Comparison of ENCODE assay signal across 16 cellular contexts in the genomic region with DNA sequence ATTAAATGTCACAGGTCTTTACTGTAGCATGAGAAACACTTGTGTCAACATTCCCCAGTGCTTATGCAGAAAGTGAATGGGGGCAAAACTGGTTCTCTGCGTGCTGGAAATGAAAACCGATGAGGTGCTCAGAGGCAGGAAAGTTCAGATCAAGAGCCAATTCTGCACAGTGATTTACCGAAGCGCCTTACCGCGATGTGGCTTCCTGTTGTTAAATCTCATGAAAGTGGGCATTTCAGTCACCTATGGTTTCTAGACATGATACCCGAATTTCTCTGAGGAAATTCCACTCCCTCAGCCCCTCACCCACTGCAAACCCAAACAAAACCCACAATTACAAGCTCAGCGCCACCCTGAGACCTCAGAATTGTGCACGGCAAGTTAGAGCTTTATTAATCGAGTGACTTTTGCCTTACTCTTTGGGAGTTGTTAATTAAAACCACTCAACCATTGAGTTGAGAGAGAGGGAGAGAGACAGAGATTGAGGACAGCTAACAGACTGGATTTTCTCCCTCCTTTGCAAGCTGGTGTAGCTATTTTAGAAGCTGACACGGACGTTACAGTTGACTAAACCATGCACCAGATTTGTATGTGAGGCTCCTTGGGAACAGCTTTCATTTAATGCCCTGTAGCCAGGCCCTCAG.
A peak's percentile ranks its signal among the peaks of the same experiment; 100 is the strongest.
DNase-seq lines count a peak whose midpoint lies in the region; ATAC-seq and TF ChIP-seq lines count a peak whose summit lies in the region.
"Had no signal": no experiment of that assay in that cellular context is flagged by ENCODE, and none has a peak within 500 bp of the region (broad histone marks: within the 10 kb centered on the region; RNA-seq: fewer than 3 reads in every experiment).

No MANE protein-coding gene starts in this region.

- H3K9ac ChIP-seq in mammary epithelial cell (ENCODE audit: insufficient read depth, low read length), result no peak overlapping the region

- H3K4me3 ChIP-seq in mammary epithelial cell (replicated peaks in 1 of 3; ENCODE audit: insufficient read depth in 1 of 3, low read depth in 2 of 3, low read length in 3 of 3), result no peak overlapping the region
- H3K4me3 ChIP-seq: breast epithelium had no signal

- no peaks in the 10 kb centered on the region for H3K79me2 ChIP-seq in mammary epithelial cell (ENCODE audit: insufficient read depth, low read length)

- H3K4me1 Mint-ChIP-seq in MCF 10A (ENCODE audit: insufficient read depth, unreplicated experiment), result peaks cover 36% of the 10 kb centered on the region
- H3K4me1 Mint-ChIP-seq in activated CD8-positive, alpha-beta T cell treated with anti-CD3 and anti-CD28 coated beads for 36 hours (ENCODE audit: low read depth), result peaks cover 11% of the 10 kb centered on the region

- H3K36me3 ChIP-seq in mammary epithelial cell (ENCODE audit: insufficient read depth, low read length), result no peaks in the 10 kb centered on the region
- H3K36me3 ChIP-seq: breast epithelium had no signal

- H3K4me3 Mint-ChIP-seq in MCF 10A (ENCODE audit: unreplicated experiment), result no peak overlapping the region
- H3K4me3 Mint-ChIP-seq in activated CD8-positive, alpha-beta T cell treated with anti-CD3 and anti-CD28 coated beads for 36 hours, result no peak overlapping the region

- H3K27ac ChIP-seq in mammary epithelial cell (ENCODE audit: insufficient read depth, low read depth, low read length), result no peak overlapping the region
- H3K27ac ChIP-seq: breast epithelium, RWPE1 had no signal

- WGBS in mammary epithelial cell (ENCODE audit: low coverage, missing lambda C conversion rate), result 94% methylated on average over 12 of the region's 12 CpGs

- CTCF ChIA-PET in MCF 10A (lab: Yijun Ruan, JAX) (interaction anchor here (0.6 to 2.2 kb wide), 10 partner anchors 8 to 1598 kb away, joined by 3 to 14 read pairs (median 4); no protein-coding TSS in a partner anchor), mammary epithelial cell (lab: Charles Lee; ENCODE audit: low non-redundant PET) (no interaction called here)
- CTCF ChIA-PET in activated CD8-positive, alpha-beta T cell treated with anti-CD3 and anti-CD28 coated beads for 36 hours (lab: Charles Lee), result interaction anchor here (0.8 to 2.2 kb wide), 8 partner anchors 10 to 169 kb away, joined by 3 to 11 read pairs (median 3); no protein-coding TSS in a partner anchor

- H2AFZ ChIP-seq in mammary epithelial cell (ENCODE audit: low read depth, low read length), result no peak overlapping the region

- no peaks in the 10 kb centered on the region for H3K9me3 ChIP-seq in mammary epithelial cell (replicated peaks; ENCODE audit: insufficient read depth, low read length)
- H3K9me3 ChIP-seq: breast epithelium had no signal

- dilution Hi-C loops in mammary epithelial cell (cut with HindIII; ENCODE audit: low sequenced_read_pairs), result no loop called here

- no peaks in the 10 kb centered on the region for H4K20me1 ChIP-seq in mammary epithelial cell (ENCODE audit: insufficient read depth, low read length)

- peak overlapping the region; percentile 61 for H3K27ac Mint-ChIP-seq in MCF 10A (ENCODE audit: low read depth, unreplicated experiment)
- no peak overlapping the region for H3K27ac Mint-ChIP-seq in activated CD8-positive, alpha-beta T cell treated with anti-CD3 and anti-CD28 coated beads for 36 hours

- in situ Hi-C loops in mammary epithelial cell (cut with MboI; ENCODE audit: low sequenced_read_pairs in 2 of 2), result no loop called here

- peaks cover 9% of the 10 kb centered on the region for H3K4me1 ChIP-seq in mammary epithelial cell (ENCODE audit: insufficient read depth, low read length)
- H3K4me1 ChIP-seq: breast epithelium had no signal

- H3K36me3 Mint-ChIP-seq in MCF 10A (ENCODE audit: insufficient read depth, unreplicated experiment), result no peaks in the 10 kb centered on the region
- H3K36me3 Mint-ChIP-seq in activated CD8-positive, alpha-beta T cell treated with anti-CD3 and anti-CD28 coated beads for 36 hours (ENCODE audit: low read depth), result no peaks in the 10 kb centered on the region

- intact Hi-C loops in MCF 10A (cut with micrococcal nuclease), result no loop called here
- intact Hi-C loops in mammary epithelial cell (cut with micrococcal nuclease), result no loop called here
- intact Hi-C loops in activated CD8-positive, alpha-beta T cell treated with anti-CD3 and anti-CD28 coated beads for 36 hours (cut with micrococcal nuclease), result no loop called here

- no peaks in the 10 kb centered on the region for H3K27me3 ChIP-seq in mammary epithelial cell (ENCODE audit: insufficient read depth, low read length)
- H3K27me3 ChIP-seq: breast epithelium had no signal

- H3K4me2 ChIP-seq in mammary epithelial cell (ENCODE audit: insufficient read depth, low read depth, low read length), result no peak overlapping the region

- DNase-seq in MCF 10A (ENCODE audit: unreplicated experiment) (no peak), mammary epithelial cell (no peak), kidney tubule cell (ENCODE audit: low spot score) (peak; percentile 34), T-helper 1 cell (no peak), omental fat pad (ENCODE audit: low spot score) (no peak), DMS114 treated with DMSO at 0.1 percent for 48 hours (lab: John Stamatoyannopoulos, UW; ENCODE audit: unreplicated experiment) (no peak)
- peak; percentile 58 for DNase-seq in activated CD8-positive, alpha-beta T cell treated with anti-CD3 and anti-CD28 coated beads for 36 hours
- peak; percentile 13 for DNase-seq in stimulated activated naive CD8-positive, alpha-beta T cell treated with anti-CD3 and anti-CD28 coated beads, Interleukin-15, Interleukin-2, amounts not matched to agents 100 U/mL and 50 U/mL, for 24 hours
- DNase-seq: activated effector memory CD4-positive, alpha-beta T cell treated with Interleukin-2 at 50 U/mL for 16 hours; DMS 273 treated with DMSO at 0.1 percent for 48 hours; effector CD8-positive, alpha-beta T cell; NCI-H187; NCI-H82; stimulated activated CD4-positive, alpha-beta T cell treated with anti-CD3 and anti-CD28 coated beads, Interleukin-1b, Interleukin-23, amount 100 ng/mL, for 48 hours had no signal

- no TSS peak for BruUV-seq in MCF 10A (replicated peaks; lab: Mats Ljungman, UMichigan)
- no TSS peak for BruUV-seq in mammary epithelial cell (replicated peaks; lab: Mats Ljungman, UMichigan)

- H3K27me3 Mint-ChIP-seq in MCF 10A (ENCODE audit: insufficient read depth, unreplicated experiment), result no peaks in the 10 kb centered on the region
- H3K27me3 Mint-ChIP-seq in activated CD8-positive, alpha-beta T cell treated with anti-CD3 and anti-CD28 coated beads for 36 hours, result peaks cover 9% of the 10 kb centered on the region

- no peaks in the 10 kb centered on the region for H3K9me3 Mint-ChIP-seq in MCF 10A (ENCODE audit: unreplicated experiment)
- no peaks in the 10 kb centered on the region for H3K9me3 Mint-ChIP-seq in activated CD8-positive, alpha-beta T cell treated with anti-CD3 and anti-CD28 coated beads for 36 hours

- ATAC-seq in activated CD8-positive, alpha-beta T cell treated with anti-CD3 and anti-CD28 coated beads for 36 hours, result peak; percentile 66
- peak; percentile 55 for ATAC-seq in stimulated activated naive CD8-positive, alpha-beta T cell treated with anti-CD3 and anti-CD28 coated beads, Interleukin-15, Interleukin-2, amounts not matched to agents 100 U/mL and 50 U/mL, for 24 hours
- ATAC-seq in omental fat pad (ENCODE audit: low FRiP score), result no peak

- POLR2A ChIA-PET in MCF 10A (lab: Yijun Ruan, JAX), result interaction anchor here (1.6 to 1.9 kb wide), 2 partner anchors 15 to 22 kb away, joined by 3 to 5 read pairs; no protein-coding TSS in a partner anchor
- POLR2A ChIA-PET in activated CD8-positive, alpha-beta T cell treated with anti-CD3 and anti-CD28 coated beads for 36 hours (lab: Charles Lee), result interaction anchor here (0.9 kb wide), 1 partner anchor 26 kb away, joined by 3 read pairs; no protein-coding TSS in a partner anchor

- TF ChIP-seq CTCF in MCF 10A (IDR thresholded peaks at IDR 0.05; ENCODE audit: unreplicated experiment), result no peak
- TF ChIP-seq CTCF in mammary epithelial cell (conservative IDR thresholded peaks at IDR 0.05 in 1 of 2, IDR thresholded peaks at IDR 0.05 in 1 of 2; ENCODE audit: extremely low read depth in 1 of 2, insufficient read depth in 1 of 2, low read depth in 1 of 2, low read length in 2 of 2), result no peak
- TF ChIP-seq CTCF in activated CD8-positive, alpha-beta T cell treated with anti-CD3 and anti-CD28 coated beads for 36 hours (IDR thresholded peaks at IDR 0.05), result no peak
- no peak for TF ChIP-seq CTCF in omental fat pad (IDR thresholded peaks at IDR 0.05)

Comparison
In these comparisons a context has a peak if more than half of its experiments do, and no peak if none do; other contexts are left out.
1. DNase-seq: peak in activated CD8-positive, alpha-beta T cell treated with anti-CD3 and anti-CD28 coated beads for 36 hours (single experiment), kidney tubule cell (single experiment) and stimulated activated naive CD8-positive, alpha-beta T cell treated with anti-CD3 and anti-CD28 coated beads, Interleukin-15, Interleukin-2, amounts not matched to agents 100 U/mL and 50 U/mL, for 24 hours (single experiment); none in MCF 10A (single experiment), mammary epithelial cell (single experiment), T-helper 1 cell (0 of 5), omental fat pad (single experiment) and DMS114 treated with DMSO at 0.1 percent for 48 hours (single experiment).